ENCODE assay signal across 1 cellular context in the genomic region with DNA sequence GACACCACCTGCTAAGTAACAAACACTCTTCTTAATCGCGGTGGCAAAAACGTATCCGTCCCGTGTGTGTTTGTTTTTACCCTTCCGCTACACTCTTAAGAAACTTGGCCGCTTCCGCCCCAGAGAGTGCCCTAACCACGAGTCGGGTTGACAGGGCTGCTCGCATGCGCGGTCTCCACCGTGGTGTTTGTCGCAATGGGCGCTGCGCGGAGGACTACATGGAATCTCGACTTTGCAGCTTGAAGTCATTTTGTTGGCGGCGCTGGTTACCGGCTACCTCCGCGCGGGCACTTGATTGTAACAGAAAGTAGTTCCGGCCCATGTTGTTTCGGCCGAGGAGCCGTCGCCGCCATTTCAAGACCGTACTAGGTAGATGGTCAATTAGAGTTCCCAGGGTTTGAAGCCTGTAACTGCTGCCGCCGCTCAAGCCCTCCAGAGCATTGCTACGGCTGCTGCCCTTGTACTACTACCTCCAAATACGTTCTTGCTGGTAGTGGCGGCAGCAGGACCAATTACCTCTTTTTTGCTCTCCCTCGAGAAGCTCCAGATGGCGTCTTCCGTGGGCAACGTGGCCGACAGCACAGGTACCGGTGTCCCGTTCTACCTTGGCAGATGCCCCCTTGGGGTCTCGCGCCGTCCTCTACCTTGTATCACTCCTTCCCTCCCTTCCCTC.
TF ChIP-seq lines count a peak whose summit lies in the region.

TSS of gene OGT (plus strand) at position 352 of the 673 bp plus-strand sequence. CDS start at position 548, 196 bp downstream.

TF ChIP-seq in K562, 482 proteins besides CTCF, POLR2A, EP300 and RAD21 (continued from another document and continues in another):
- TF ChIP-seq, protein P1, sequence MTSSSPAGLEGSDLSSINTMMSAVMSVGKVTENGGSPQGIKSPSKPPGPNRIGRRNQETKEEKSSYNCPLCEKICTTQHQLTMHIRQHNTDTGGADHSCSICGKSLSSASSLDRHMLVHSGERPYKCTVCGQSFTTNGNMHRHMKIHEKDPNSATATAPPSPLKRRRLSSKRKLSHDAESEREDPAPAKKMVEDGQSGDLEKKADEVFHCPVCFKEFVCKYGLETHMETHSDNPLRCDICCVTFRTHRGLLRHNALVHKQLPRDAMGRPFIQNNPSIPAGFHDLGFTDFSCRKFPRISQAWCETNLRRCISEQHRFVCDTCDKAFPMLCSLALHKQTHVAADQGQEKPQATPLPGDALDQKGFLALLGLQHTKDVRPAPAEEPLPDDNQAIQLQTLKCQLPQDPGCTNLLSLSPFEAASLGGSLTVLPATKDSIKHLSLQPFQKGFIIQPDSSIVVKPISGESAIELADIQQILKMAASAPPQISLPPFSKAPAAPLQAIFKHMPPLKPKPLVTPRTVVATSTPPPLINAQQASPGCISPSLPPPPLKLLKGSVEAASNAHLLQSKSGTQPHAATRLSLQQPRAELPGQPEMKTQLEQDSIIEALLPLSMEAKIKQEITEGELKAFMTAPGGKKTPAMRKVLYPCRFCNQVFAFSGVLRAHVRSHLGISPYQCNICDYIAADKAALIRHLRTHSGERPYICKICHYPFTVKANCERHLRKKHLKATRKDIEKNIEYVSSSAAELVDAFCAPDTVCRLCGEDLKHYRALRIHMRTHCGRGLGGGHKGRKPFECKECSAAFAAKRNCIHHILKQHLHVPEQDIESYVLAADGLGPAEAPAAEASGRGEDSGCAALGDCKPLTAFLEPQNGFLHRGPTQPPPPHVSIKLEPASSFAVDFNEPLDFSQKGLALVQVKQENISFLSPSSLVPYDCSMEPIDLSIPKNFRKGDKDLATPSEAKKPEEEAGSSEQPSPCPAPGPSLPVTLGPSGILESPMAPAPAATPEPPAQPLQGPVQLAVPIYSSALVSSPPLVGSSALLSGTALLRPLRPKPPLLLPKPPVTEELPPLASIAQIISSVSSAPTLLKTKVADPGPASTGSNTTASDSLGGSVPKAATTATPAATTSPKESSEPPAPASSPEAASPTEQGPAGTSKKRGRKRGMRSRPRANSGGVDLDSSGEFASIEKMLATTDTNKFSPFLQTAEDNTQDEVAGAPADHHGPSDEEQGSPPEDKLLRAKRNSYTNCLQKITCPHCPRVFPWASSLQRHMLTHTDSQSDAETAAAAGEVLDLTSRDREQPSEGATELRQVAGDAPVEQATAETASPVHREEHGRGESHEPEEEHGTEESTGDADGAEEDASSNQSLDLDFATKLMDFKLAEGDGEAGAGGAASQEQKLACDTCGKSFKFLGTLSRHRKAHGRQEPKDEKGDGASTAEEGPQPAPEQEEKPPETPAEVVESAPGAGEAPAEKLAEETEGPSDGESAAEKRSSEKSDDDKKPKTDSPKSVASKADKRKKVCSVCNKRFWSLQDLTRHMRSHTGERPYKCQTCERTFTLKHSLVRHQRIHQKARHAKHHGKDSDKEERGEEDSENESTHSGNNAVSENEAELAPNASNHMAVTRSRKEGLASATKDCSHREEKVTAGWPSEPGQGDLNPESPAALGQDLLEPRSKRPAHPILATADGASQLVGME (CRISPR knock-in tag; IDR thresholded peaks at IDR 0.05) = no peak
- TF ChIP-seq DMBX1 (CRISPR knock-in tag; IDR thresholded peaks at IDR 0.05; ENCODE audit: borderline replicate concordance) (0 out of 2 replicates have a peak, but pooled peaks have one; percentile 24), HMGN3 (IDR thresholded peaks at IDR 0.05; ENCODE audit: borderline replicate concordance, extremely low read depth, insufficient read length, low read depth, low read length) (peak; percentile 64), GABPB2 (CRISPR knock-in tag; conservative IDR thresholded peaks at IDR 0.05) (no peak), MBD2 (IDR thresholded peaks at IDR 0.05; ENCODE audit: borderline replicate concordance, low read depth) (peak; percentile 73), NELFE (IDR thresholded peaks at IDR 0.05; ENCODE audit: insufficient read depth, insufficient read length) (no peak), ZNF174 (CRISPR knock-in tag; IDR thresholded peaks at IDR 0.05) (no peak), STAT5A (IDR thresholded peaks at IDR 0.05; ENCODE audit: borderline replicate concordance, low read length) (peak; percentile 48; the same call in 1 of the 2 replicates), IRF9 (tag; IDR thresholded peaks at IDR 0.05) (no peak), POLR2AphosphoS5 (IDR thresholded peaks at IDR 0.05; ENCODE audit: control insufficient read depth, insufficient read depth, low read depth, low read length) (peak; percentile 90), MAFG (tag; conservative IDR thresholded peaks at IDR 0.05) (no peak), FOSL1 (tag; conservative IDR thresholded peaks at IDR 0.05) (no peak), CCNT2 (IDR thresholded peaks at IDR 0.05; ENCODE audit: borderline replicate concordance, extremely low read depth, insufficient read length, low read depth, low read length) (peak; percentile 58), NR3C1 (CRISPR knock-in tag; IDR thresholded peaks at IDR 0.05) (no peak), ZNF764 (CRISPR knock-in tag; IDR thresholded peaks at IDR 0.05; ENCODE audit: low read depth) (no peak), TCFL5 (CRISPR knock-in tag; conservative IDR thresholded peaks at IDR 0.05) (no peak), TBP (optimal IDR thresholded peaks at IDR 0.05; ENCODE audit: low read depth, low read length) (peak; percentile 98), KHSRP (IDR thresholded peaks at IDR 0.05) (no peak), ZNF239 (CRISPR knock-in tag; IDR thresholded peaks at IDR 0.05) (no peak), ZBTB8A (IDR thresholded peaks at IDR 0.05; ENCODE audit: partially characterized antibody) (no peak), SMAD1 (IDR thresholded peaks at IDR 0.05; ENCODE audit: low read depth, low read length, partially characterized antibody) (peak; percentile 53), ADNP (tag; IDR thresholded peaks at IDR 0.05) (no peak), NONO (IDR thresholded peaks at IDR 0.05; ENCODE audit: low read depth in 2 of 2, low read length in 1 of 2) (0 out of 4 replicates have a peak, but pooled peaks of 1 of the 2 experiments have one; percentile 12), GABPB1 (CRISPR knock-in tag; IDR thresholded peaks at IDR 0.05) (0 out of 2 replicates have a peak, but pooled peaks have one; percentile 61), FOXM1 (IDR thresholded peaks at IDR 0.05; ENCODE audit: low read depth) (peak; percentile 56; the same call in 1 of the 2 replicates), FOXM1 (CRISPR knock-in tag; IDR thresholded peaks at IDR 0.05; ENCODE audit: low read depth) (no peak), MTA1 (IDR thresholded peaks at IDR 0.05; ENCODE audit: borderline replicate concordance) (peak; percentile 37; the same call in 1 of the 2 replicates), SMC3 (conservative IDR thresholded peaks at IDR 0.05; ENCODE audit: insufficient read depth, low read depth, low read length) (no peak), ZNF165 (CRISPR knock-in tag; IDR thresholded peaks at IDR 0.05; ENCODE audit: borderline replicate concordance) (no peak), CEBPB (tag; IDR thresholded peaks at IDR 0.05) (peak; percentile 92), ZNF277 (CRISPR knock-in tag; IDR thresholded peaks at IDR 0.05; ENCODE audit: borderline replicate concordance) (no peak), CBFA2T3 (IDR thresholded peaks at IDR 0.05) (peak; percentile 44; the same call in 1 of the 2 replicates), BDP1 (IDR thresholded peaks at IDR 0.05; ENCODE audit: insufficient read depth, insufficient read length) (no peak), SRSF9 (IDR thresholded peaks at IDR 0.05; ENCODE audit: borderline replicate concordance, low read depth, low read length) (no peak), GTF2A2 (tag; IDR thresholded peaks at IDR 0.05) (0 out of 2 replicates have a peak, but pooled peaks have one; percentile 48), CBX2 (IDR thresholded peaks at IDR 0.05; ENCODE audit: insufficient read depth, low read length, poor library complexity, severe bottlenecking) (no peak), ZSCAN32 (CRISPR knock-in tag; IDR thresholded peaks at IDR 0.05) (no peak), ZNF133 (CRISPR knock-in tag; IDR thresholded peaks at IDR 0.05) (no peak)
- TF ChIP-seq, protein P2, sequence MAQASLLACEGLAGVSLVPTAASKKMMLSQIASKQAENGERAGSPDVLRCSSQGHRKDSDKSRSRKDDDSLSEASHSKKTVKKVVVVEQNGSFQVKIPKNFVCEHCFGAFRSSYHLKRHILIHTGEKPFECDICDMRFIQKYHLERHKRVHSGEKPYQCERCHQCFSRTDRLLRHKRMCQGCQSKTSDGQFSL (CRISPR knock-in tag; IDR thresholded peaks at IDR 0.05) = no peak
- TF ChIP-seq, protein P2 (tag; IDR thresholded peaks at IDR 0.05) = no peak
- TF ChIP-seq, protein P3, sequence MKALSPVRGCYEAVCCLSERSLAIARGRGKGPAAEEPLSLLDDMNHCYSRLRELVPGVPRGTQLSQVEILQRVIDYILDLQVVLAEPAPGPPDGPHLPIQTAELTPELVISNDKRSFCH (CRISPR knock-in tag; IDR thresholded peaks at IDR 0.05) = no peak
- TF ChIP-seq, protein P3 (tag; IDR thresholded peaks at IDR 0.05) = no peak
- TF ChIP-seq, protein P4, sequence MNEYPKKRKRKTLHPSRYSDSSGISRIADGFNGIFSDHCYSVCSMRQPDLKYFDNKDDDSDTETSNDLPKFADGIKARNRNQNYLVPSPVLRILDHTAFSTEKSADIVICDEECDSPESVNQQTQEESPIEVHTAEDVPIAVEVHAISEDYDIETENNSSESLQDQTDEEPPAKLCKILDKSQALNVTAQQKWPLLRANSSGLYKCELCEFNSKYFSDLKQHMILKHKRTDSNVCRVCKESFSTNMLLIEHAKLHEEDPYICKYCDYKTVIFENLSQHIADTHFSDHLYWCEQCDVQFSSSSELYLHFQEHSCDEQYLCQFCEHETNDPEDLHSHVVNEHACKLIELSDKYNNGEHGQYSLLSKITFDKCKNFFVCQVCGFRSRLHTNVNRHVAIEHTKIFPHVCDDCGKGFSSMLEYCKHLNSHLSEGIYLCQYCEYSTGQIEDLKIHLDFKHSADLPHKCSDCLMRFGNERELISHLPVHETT (CRISPR knock-in tag; conservative IDR thresholded peaks at IDR 0.05 in 1 of 2, IDR thresholded peaks at IDR 0.05 in 1 of 2) = no peak
- TF ChIP-seq, protein P5, sequence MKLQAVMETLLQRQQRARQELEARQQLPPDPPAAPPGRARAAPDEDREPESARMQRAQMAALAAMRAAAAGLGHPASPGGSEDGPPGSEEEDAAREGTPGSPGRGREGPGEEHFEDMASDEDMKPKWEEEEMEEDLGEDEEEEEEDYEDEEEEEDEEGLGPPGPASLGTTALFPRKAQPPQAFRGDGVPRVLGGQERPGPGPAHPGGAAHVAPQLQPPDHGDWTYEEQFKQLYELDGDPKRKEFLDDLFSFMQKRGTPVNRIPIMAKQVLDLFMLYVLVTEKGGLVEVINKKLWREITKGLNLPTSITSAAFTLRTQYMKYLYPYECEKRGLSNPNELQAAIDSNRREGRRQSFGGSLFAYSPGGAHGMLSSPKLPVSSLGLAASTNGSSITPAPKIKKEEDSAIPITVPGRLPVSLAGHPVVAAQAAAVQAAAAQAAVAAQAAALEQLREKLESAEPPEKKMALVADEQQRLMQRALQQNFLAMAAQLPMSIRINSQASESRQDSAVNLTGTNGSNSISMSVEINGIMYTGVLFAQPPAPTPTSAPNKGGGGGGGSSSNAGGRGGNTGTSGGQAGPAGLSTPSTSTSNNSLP (IDR thresholded peaks at IDR 0.05; ENCODE audit: borderline replicate concordance, low read depth, low read length) = peak; percentile 93; the same call in 1 of the 2 replicates
- TF ChIP-seq, protein P6, sequence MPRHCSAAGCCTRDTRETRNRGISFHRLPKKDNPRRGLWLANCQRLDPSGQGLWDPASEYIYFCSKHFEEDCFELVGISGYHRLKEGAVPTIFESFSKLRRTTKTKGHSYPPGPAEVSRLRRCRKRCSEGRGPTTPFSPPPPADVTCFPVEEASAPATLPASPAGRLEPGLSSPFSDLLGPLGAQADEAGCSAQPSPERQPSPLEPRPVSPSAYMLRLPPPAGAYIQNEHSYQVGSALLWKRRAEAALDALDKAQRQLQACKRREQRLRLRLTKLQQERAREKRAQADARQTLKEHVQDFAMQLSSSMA (CRISPR knock-in tag; IDR thresholded peaks at IDR 0.05) = no peak
